8 cellular contexts compared by ENCODE assay signal in the genomic region with DNA sequence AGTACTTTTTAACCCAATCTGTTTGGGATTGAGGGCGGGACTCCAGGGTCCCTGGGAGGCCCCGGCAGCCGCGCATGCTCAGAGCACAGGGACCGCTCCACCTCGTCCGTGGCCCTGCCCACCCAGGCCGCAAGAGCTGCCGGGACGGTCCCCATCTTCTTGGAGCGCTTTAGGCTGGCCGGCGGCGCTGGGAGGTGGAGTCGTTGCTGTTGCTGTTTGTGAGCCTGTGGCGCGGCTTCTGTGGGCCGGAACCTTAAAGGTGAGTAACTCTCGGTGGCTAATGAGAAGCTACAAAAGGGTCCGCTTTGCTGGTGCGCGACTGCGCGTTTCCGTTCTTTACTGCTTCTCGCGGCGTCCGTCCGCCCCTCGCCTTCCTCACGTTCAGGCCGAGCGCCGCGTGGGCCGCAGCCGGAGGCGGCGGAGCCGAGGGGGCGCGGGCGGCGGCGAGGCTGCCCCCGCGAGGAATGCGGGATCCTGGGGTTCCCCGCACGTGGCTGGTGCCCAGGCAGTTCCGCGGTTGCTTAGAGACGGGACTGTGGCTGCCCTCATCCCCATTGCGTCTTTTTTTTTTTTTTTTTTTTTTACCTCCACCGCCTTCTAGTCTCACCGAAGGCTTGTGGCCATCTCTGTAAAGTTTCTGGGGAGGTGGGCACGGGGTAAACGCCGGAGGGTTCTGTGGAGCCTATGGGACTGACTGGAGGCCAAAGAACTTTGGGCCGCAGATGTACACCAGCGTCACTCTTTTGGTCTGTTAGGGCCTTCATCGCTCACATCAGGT. TPM values are rescaled to one million over a fixed set of nuclear protein-coding genes. Genes with fewer than 3 reads are reported as not detected.
DNase-seq lines count a peak whose midpoint lies in the region; ATAC-seq and TF ChIP-seq lines count a peak whose summit lies in the region.

A gene (plus strand): TSS at position 154 of the 778 bp plus-strand sequence. CDS start 2,090 bp downstream, outside the sequence.

- DNase-seq in DMS 273 (lab: John Stamatoyannopoulos, UW; ENCODE audit: unreplicated experiment) (peak; percentile 97), HuH-7.5 (ENCODE audit: low spot score) (peak; percentile 91), PC-3 (peak; percentile 94), activated T-cell treated with anti-CD3 and anti-CD28 coated beads for 48 hours (ENCODE audit: low read depth) (peak; percentile 95), epithelial cell of prostate (ENCODE audit: low read depth, low spot score) (peak; percentile 65), mucosa of gallbladder (ENCODE audit: low spot score) (peak; percentile 90)
- DNase-seq in stimulated activated CD8-positive, alpha-beta memory T cell treated with anti-CD3 and anti-CD28 coated beads, Interleukin-4, amount 100 ng/mL, for 4 hours (ENCODE audit: low read depth in 2 of 2, low spot score in 1 of 2): peak; percentile 86 to 92

- H3K27ac ChIP-seq in PC-3 (ENCODE audit: low read length) (peak within 1 kb of the TSS; percentile 70), epithelial cell of prostate (peak within 1 kb of the TSS; percentile 78)

- ATAC-seq in GM21526 (IDR thresholded peaks at IDR 0.05; ENCODE audit: low FRiP score, unreplicated experiment) (peak; percentile 93), PC-3 (peak; percentile 98)

- no peak for TF ChIP-seq CTCF in PC-3 (conservative IDR thresholded peaks at IDR 0.05; ENCODE audit: low read depth, low read length)

- BruUV-seq in PC-3 (replicated peaks; lab: Mats Ljungman, UMichigan): no TSS peak

- peak within 1 kb of the TSS; percentile 95 for H3K9ac ChIP-seq in PC-3 (ENCODE audit: low read length)

- intact Hi-C loops in PC-3 (cut with micrococcal nuclease): no loop called here

- POLR2A ChIA-PET in PC-3 (lab: Charles Lee; ENCODE audit: unreplicated experiment): interaction anchor here (0.5 to 1.0 kb wide), 6 partner anchors 22 to 206 kb away, joined by 3 to 8 read pairs (median 4); a partner anchor contains a TSS

- peaks cover 21% of the 10 kb centered on the region for H3K36me3 ChIP-seq in PC-3 (ENCODE audit: low read depth, low read length)

- H3K4me3 ChIP-seq in PC-3 (ENCODE audit: low read length): peak within 1 kb of the TSS; percentile 84

- H3K9me3 ChIP-seq in PC-3 (ENCODE audit: low read length): no peaks in the 10 kb centered on the region

- H3K4me1 ChIP-seq in PC-3 (ENCODE audit: insufficient read depth, low read length): peaks cover 17% of the 10 kb centered on the region

- H4K20me1 ChIP-seq in PC-3 (ENCODE audit: low read length): no peaks in the 10 kb centered on the region

- no peaks in the 10 kb centered on the region for H3K9me2 ChIP-seq in PC-3 (replicated peaks; ENCODE audit: low read length)

- peak within 1 kb of the TSS; percentile 90 for H2AFZ ChIP-seq in PC-3 (ENCODE audit: low read length)

- H3K79me2 ChIP-seq in PC-3 (ENCODE audit: low read length): peaks cover 51% of the 10 kb centered on the region

- CTCF ChIA-PET in PC-3 (lab: Charles Lee): no interaction called here

- H3F3A ChIP-seq in PC-3 (ENCODE audit: low read length, unreplicated experiment): no peaks in the 10 kb centered on the region

- H3K27me3 ChIP-seq in PC-3 (ENCODE audit: low read length): no peaks in the 10 kb centered on the region

- H3K4me2 ChIP-seq in PC-3 (ENCODE audit: low read length): peak within 1 kb of the TSS; percentile 87

RNA-seq across cellular contexts. Expression of the gene that starts here (rescaled TPM):
- total RNA-seq in PC-3 (2014; rRNA removed) (108 and 109 TPM in 2 replicates), mucosa of gallbladder (67.9 TPM)

Comparison
In these comparisons a context has a peak if more than half of its experiments do, and no peak if none do; other contexts are left out.
1. Peak in every context shown above with its lines: DNase-seq, ATAC-seq, H3K4me3 ChIP-seq and H3K27ac ChIP-seq.